10 cellular contexts compared by ENCODE assay signal in the genomic region with DNA sequence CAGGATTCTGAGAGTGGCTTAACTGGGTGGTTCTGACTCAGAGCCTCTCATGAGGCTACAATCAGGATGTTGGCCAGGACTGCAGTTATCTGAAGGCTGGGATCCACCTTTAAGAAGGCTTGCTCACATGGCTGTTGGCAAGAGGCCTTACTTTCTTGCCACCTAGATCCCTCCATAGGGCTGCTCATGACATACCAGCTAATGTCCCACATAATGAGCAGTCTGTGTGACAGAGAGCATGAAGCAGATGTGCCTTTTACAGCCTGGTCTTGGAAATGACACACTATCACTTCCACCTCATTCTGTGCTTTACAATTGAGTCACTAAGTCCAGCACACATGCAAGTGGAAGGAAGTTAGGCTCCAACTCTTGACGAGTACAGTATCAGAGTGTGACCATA. TPM values are rescaled to one million over a fixed set of nuclear protein-coding genes. Genes with fewer than 3 reads are reported as not detected.
A peak's percentile ranks its signal among the peaks of the same experiment; 100 is the strongest.
DNase-seq lines count a peak whose midpoint lies in the region; ATAC-seq, FAIRE-seq and TF ChIP-seq lines count a peak whose summit lies in the region.
"Had no signal": no experiment of that assay in that cellular context is flagged by ENCODE, and none has a peak within 500 bp of the region (broad histone marks: within the 10 kb centered on the region; RNA-seq: fewer than 3 reads in every experiment).

No MANE protein-coding gene starts in this region.

- 62 to 79% methylated on average over 1 of the region's 1 CpG for WGBS in pancreas, 2 donors

- intact Hi-C loops in pancreas (cut with DNase I) = no loop called here

- no peaks in the 10 kb centered on the region for H3K9me3 Mint-ChIP-seq in activated T-cell treated with anti-CD3 and anti-CD28 coated beads, Interleukin-2, amount 50 U/mL, for 4 hours
- H3K9me3 Mint-ChIP-seq in stimulated activated memory B cell treated with anti-CD40 and anti-IgM and Interleukin-4, amounts not matched to agents 10 μg/mL and 1 μg/mL and 100 μg/mL, for 72 hours = no peaks in the 10 kb centered on the region

- no peak for FAIRE-seq in pancreas (lab: Jason Lieb, UNC)

- H3K36me3 ChIP-seq in pancreas = no peaks in the 10 kb centered on the region

- peak; percentile 16 to 19 for ATAC-seq in activated T-cell treated with anti-CD3 and anti-CD28 coated beads, Interleukin-2, amount 50 U/mL, for 4 hours
- ATAC-seq in HG02884 (IDR thresholded peaks at IDR 0.05; ENCODE audit: unreplicated experiment) = peak; percentile 52
- peak; percentile 58 for ATAC-seq in stimulated activated memory B cell treated with anti-CD40 and anti-IgM and Interleukin-4, amounts not matched to agents 10 μg/mL and 1 μg/mL and 100 μg/mL, for 72 hours
- no peak for ATAC-seq in pancreas
- ATAC-seq: naive thymus-derived CD4-positive, alpha-beta T cell had no signal

- H3K36me3 Mint-ChIP-seq in activated T-cell treated with anti-CD3 and anti-CD28 coated beads, Interleukin-2, amount 50 U/mL, for 4 hours (ENCODE audit: insufficient read depth) = peaks cover 2% of the 10 kb centered on the region
- H3K36me3 Mint-ChIP-seq in stimulated activated memory B cell treated with anti-CD40 and anti-IgM and Interleukin-4, amounts not matched to agents 10 μg/mL and 1 μg/mL and 100 μg/mL, for 72 hours = peaks cover 4% of the 10 kb centered on the region

- H3K27ac ChIP-seq in pancreas = no peak overlapping the region

- peaks cover 8% of the 10 kb centered on the region for H3K4me1 Mint-ChIP-seq in activated T-cell treated with anti-CD3 and anti-CD28 coated beads, Interleukin-2, amount 50 U/mL, for 4 hours (ENCODE audit: low read depth)
- peaks cover 12% of the 10 kb centered on the region for H3K4me1 Mint-ChIP-seq in stimulated activated memory B cell treated with anti-CD40 and anti-IgM and Interleukin-4, amounts not matched to agents 10 μg/mL and 1 μg/mL and 100 μg/mL, for 72 hours

- no peak for DNase-seq in activated T-cell treated with anti-CD3 and anti-CD28 coated beads, Interleukin-2, amount 50 U/mL, for 4 hours
- no peak for DNase-seq in activated T-cell treated with anti-CD3 and anti-CD28 coated beads for 4 hours
- DNase-seq in UCSD-AML1 (lab: John Stamatoyannopoulos, UW; ENCODE audit: unreplicated experiment) = peak; percentile 16
- DNase-seq in NCI-H2107 (lab: John Stamatoyannopoulos, UW) = no peak
- no peak for DNase-seq in pancreas
- DNase-seq in epidermal melanocyte (ENCODE audit: insufficient read length, low spot score) = no peak
- DNase-seq: naive thymus-derived CD4-positive, alpha-beta T cell; NCI-H1930 had no signal

- no peak for TF ChIP-seq CTCF in pancreas (IDR thresholded peaks at IDR 0.05)

- peaks cover 0 to 4% (median 0%) of the 10 kb centered on the region in 4 donors for H3K27me3 ChIP-seq in pancreas

- H3K9me3 ChIP-seq in pancreas = no peaks in the 10 kb centered on the region

- H3K4me3 Mint-ChIP-seq in activated T-cell treated with anti-CD3 and anti-CD28 coated beads, Interleukin-2, amount 50 U/mL, for 4 hours = no peak overlapping the region
- H3K4me3 Mint-ChIP-seq in stimulated activated memory B cell treated with anti-CD40 and anti-IgM and Interleukin-4, amounts not matched to agents 10 μg/mL and 1 μg/mL and 100 μg/mL, for 72 hours = no peak overlapping the region
- H3K4me3 Mint-ChIP-seq: naive thymus-derived CD4-positive, alpha-beta T cell had no signal

- H3K27me3 Mint-ChIP-seq in activated T-cell treated with anti-CD3 and anti-CD28 coated beads, Interleukin-2, amount 50 U/mL, for 4 hours (ENCODE audit: low read depth) = no peaks in the 10 kb centered on the region
- no peaks in the 10 kb centered on the region for H3K27me3 Mint-ChIP-seq in stimulated activated memory B cell treated with anti-CD40 and anti-IgM and Interleukin-4, amounts not matched to agents 10 μg/mL and 1 μg/mL and 100 μg/mL, for 72 hours
- H3K27me3 Mint-ChIP-seq: naive thymus-derived CD4-positive, alpha-beta T cell had no signal

- no peaks in the 10 kb centered on the region for H3K4me1 ChIP-seq in pancreas

- H3K27ac Mint-ChIP-seq in stimulated activated memory B cell treated with anti-CD40 and anti-IgM and Interleukin-4, amounts not matched to agents 10 μg/mL and 1 μg/mL and 100 μg/mL, for 72 hours = peak overlapping the region; percentile 17

- H3K4me3 ChIP-seq in pancreas = no peak overlapping the region

RNA-seq across cellular contexts. Expression of gene RBM3, which starts 4.3 kb away (rescaled TPM):
- 100 to 1,000 TPM; 459 to 489 (median 484) TPM for total RNA-seq in activated T-cell treated with anti-CD3 and anti-CD28 coated beads, Interleukin-2, amount 50 U/mL, for 4 hours
- total RNA-seq in pancreas = 100 to 1,000 TPM in 3 of 6 donors, 10 to 100 TPM in 3; 42.0 to 314 (median 124) TPM
- 100 to 1,000 TPM; 141 to 227 TPM for polyA plus RNA-seq in pancreas

RNA-seq across cellular contexts. Expression of gene WDR13, which starts 27.3 kb away (rescaled TPM):
- 10 to 100 TPM; 36.4 to 49.5 (median 36.9) TPM for total RNA-seq in activated T-cell treated with anti-CD3 and anti-CD28 coated beads, Interleukin-2, amount 50 U/mL, for 4 hours
- total RNA-seq in pancreas = 100 to 1,000 TPM; 107 to 213 (median 150) TPM
- 100 to 1,000 TPM; 422 to 552 TPM for polyA plus RNA-seq in pancreas

RNA-seq across cellular contexts. Expression of gene TBC1D25, which starts 30.4 kb away (rescaled TPM):
- 10 to 100 TPM; 15.1 to 17.4 (median 16.5) TPM for total RNA-seq in activated T-cell treated with anti-CD3 and anti-CD28 coated beads, Interleukin-2, amount 50 U/mL, for 4 hours
- total RNA-seq in pancreas = 1 to 10 TPM; 4.4 to 9.9 (median 5.5) TPM
- polyA plus RNA-seq in pancreas = 1 to 10 TPM; 5.0 to 6.9 TPM

RNA-seq across cellular contexts. Expression of gene EBP, which starts 48.4 kb away (rescaled TPM):
- total RNA-seq in activated T-cell treated with anti-CD3 and anti-CD28 coated beads, Interleukin-2, amount 50 U/mL, for 4 hours = 100 to 1,000 TPM in 2 of 3 donors, 10 to 100 TPM in 1; 87.0 to 113 (median 106) TPM
- 10 to 100 TPM; 13.3 to 21.5 (median 19.8) TPM for total RNA-seq in pancreas
- 10 to 100 TPM; 38.1 to 43.4 TPM for polyA plus RNA-seq in pancreas

Comparison
In these comparisons a context has a peak if more than half of its experiments do, and no peak if none do; other contexts are left out.
1. ATAC-seq: peak in activated T-cell treated with anti-CD3 and anti-CD28 coated beads, Interleukin-2, amount 50 U/mL, for 4 hours (2 of 2), HG02884 (single experiment) and stimulated activated memory B cell treated with anti-CD40 and anti-IgM and Interleukin-4, amounts not matched to agents 10 μg/mL and 1 μg/mL and 100 μg/mL, for 72 hours (single experiment); none in pancreas (0 of 4).